Comparison of ENCODE assay signal across 9 cellular contexts in genomic region chr5:53008751-53009150, GRCh38. TPM values are rescaled to one million over a fixed set of nuclear protein-coding genes. Genes with fewer than 3 reads are reported as not detected.
DNase-seq lines count a peak whose midpoint lies in the region; ATAC-seq and TF ChIP-seq lines count a peak whose summit lies in the region.
"Had no signal": no experiment of that assay in that cellular context is flagged by ENCODE, and none has a peak within 500 bp of the region (broad histone marks: within the 10 kb centered on the region; RNA-seq: fewer than 3 reads in every experiment).

No MANE protein-coding gene starts in this region.

- 61% methylated on average over 1 of the region's 1 CpG for whole genome bisulfite sequencing in prostate gland

- H3K9me3 Mint-ChIP-seq in activated T-cell treated with anti-CD3 and anti-CD28 coated beads, Interleukin-2, amount 50 U/mL, for 4 hours, result no peaks in the 10 kb centered on the region
- peaks cover 7% of the 10 kb centered on the region for H3K9me3 Mint-ChIP-seq in T-helper 1 cell treated with Interleukin-12 subunit alpha and Interleukin-12 subunit beta and Interleukin-4 antibody, amounts not matched to agents 30 μg/mL and 1 μg/mL, for 36 hours

- TF ChIP-seq CTCF in prostate gland (IDR thresholded peaks at IDR 0.05), result no peak

- no peaks in the 10 kb centered on the region for H3K36me3 ChIP-seq in prostate gland

- peak; percentile 91 for ATAC-seq in activated T-cell treated with anti-CD3 and anti-CD28 coated beads, Interleukin-2, amount 50 U/mL, for 4 hours
- ATAC-seq in HG03045 (IDR thresholded peaks at IDR 0.05; ENCODE audit: unreplicated experiment), result peak; percentile 97

- H3K27ac ChIP-seq in prostate gland, result no peak overlapping the region
- H3K27ac ChIP-seq: C4-2B had no signal

- no peak for TF ChIP-seq POLR2A in prostate gland (IDR thresholded peaks at IDR 0.05)

- H3K4me3 Mint-ChIP-seq in activated T-cell treated with anti-CD3 and anti-CD28 coated beads, Interleukin-2, amount 50 U/mL, for 4 hours, result no peak overlapping the region
- no peak overlapping the region for H3K4me3 Mint-ChIP-seq in T-helper 1 cell treated with Interleukin-12 subunit alpha and Interleukin-12 subunit beta and Interleukin-4 antibody, amounts not matched to agents 30 μg/mL and 1 μg/mL, for 36 hours

- no peak overlapping the region for H3K4me3 ChIP-seq in prostate gland

- H3K27me3 ChIP-seq in prostate gland (replicated peaks; ENCODE audit: insufficient read depth), result no peaks in the 10 kb centered on the region

- peaks cover 44% of the 10 kb centered on the region for H3K4me1 Mint-ChIP-seq in activated T-cell treated with anti-CD3 and anti-CD28 coated beads, Interleukin-2, amount 50 U/mL, for 4 hours (ENCODE audit: low read depth)
- H3K4me1 Mint-ChIP-seq in T-helper 1 cell treated with Interleukin-12 subunit alpha and Interleukin-12 subunit beta and Interleukin-4 antibody, amounts not matched to agents 30 μg/mL and 1 μg/mL, for 36 hours (ENCODE audit: low read depth), result peaks cover 63% of the 10 kb centered on the region

- H3K4me1 ChIP-seq in prostate gland (replicated peaks), result no peaks in the 10 kb centered on the region

- intact Hi-C loops in prostate gland (cut with DNase I), result no loop called here

- no peaks in the 10 kb centered on the region for H3K36me3 Mint-ChIP-seq in activated T-cell treated with anti-CD3 and anti-CD28 coated beads, Interleukin-2, amount 50 U/mL, for 4 hours (ENCODE audit: insufficient read depth)
- peaks cover 10% of the 10 kb centered on the region for H3K36me3 Mint-ChIP-seq in T-helper 1 cell treated with Interleukin-12 subunit alpha and Interleukin-12 subunit beta and Interleukin-4 antibody, amounts not matched to agents 30 μg/mL and 1 μg/mL, for 36 hours (ENCODE audit: low read depth)

- H3K9me3 ChIP-seq in prostate gland, result no peaks in the 10 kb centered on the region

- H3K27me3 Mint-ChIP-seq in activated T-cell treated with anti-CD3 and anti-CD28 coated beads, Interleukin-2, amount 50 U/mL, for 4 hours (ENCODE audit: low read depth), result no peaks in the 10 kb centered on the region
- peaks cover 9% of the 10 kb centered on the region for H3K27me3 Mint-ChIP-seq in T-helper 1 cell treated with Interleukin-12 subunit alpha and Interleukin-12 subunit beta and Interleukin-4 antibody, amounts not matched to agents 30 μg/mL and 1 μg/mL, for 36 hours (ENCODE audit: low read depth)

- H3K27ac Mint-ChIP-seq in T-helper 1 cell treated with Interleukin-12 subunit alpha and Interleukin-12 subunit beta and Interleukin-4 antibody, amounts not matched to agents 30 μg/mL and 1 μg/mL, for 36 hours, result peak overlapping the region; percentile 27

- no peak for DNase-seq in activated T-cell treated with anti-CD3 and anti-CD28 coated beads, Interleukin-2, amount 50 U/mL, for 4 hours
- DNase-seq in activated T-cell treated with anti-CD3 and anti-CD28 coated beads for 4 hours (no peak), cerebellum (ENCODE audit: low spot score) (no peak), prostate gland (ENCODE audit: low spot score) (no peak), DMS 273 treated with DMSO at 0.1 percent for 48 hours (lab: John Stamatoyannopoulos, UW) (no peak)
- DNase-seq in stimulated activated CD4-positive, alpha-beta T cell treated with anti-CD3 and anti-CD28 coated beads, Interleukin-4, amount 100 ng/mL, for 4 hours, result peak; percentile 9 to 42

RNA-seq across cellular contexts. Expression of gene ITGA2, which starts 19.6 kb away (rescaled TPM):
- total RNA-seq in activated T-cell treated with anti-CD3 and anti-CD28 coated beads, Interleukin-2, amount 50 U/mL, for 4 hours, result 1 to 10 TPM; 1.0 to 1.1 (median 1.1) TPM
- 1.1 TPM for total RNA-seq in cerebellum
- 10 to 100 TPM in 1 of 2 donors, 1 to 10 TPM in 1; 6.4 to 21.5 TPM for total RNA-seq in prostate gland

Comparison
In these comparisons a context has a peak if more than half of its experiments do, and no peak if none do; other contexts are left out.
1. DNase-seq: peak in stimulated activated CD4-positive, alpha-beta T cell treated with anti-CD3 and anti-CD28 coated beads, Interleukin-4, amount 100 ng/mL, for 4 hours (2 of 2); none in activated T-cell treated with anti-CD3 and anti-CD28 coated beads, Interleukin-2, amount 50 U/mL, for 4 hours (single experiment), activated T-cell treated with anti-CD3 and anti-CD28 coated beads for 4 hours (single experiment), cerebellum (single experiment), prostate gland (single experiment) and DMS 273 treated with DMSO at 0.1 percent for 48 hours (single experiment).